Comparison of ENCODE assay signal across 1 cellular context in the genomic region with DNA sequence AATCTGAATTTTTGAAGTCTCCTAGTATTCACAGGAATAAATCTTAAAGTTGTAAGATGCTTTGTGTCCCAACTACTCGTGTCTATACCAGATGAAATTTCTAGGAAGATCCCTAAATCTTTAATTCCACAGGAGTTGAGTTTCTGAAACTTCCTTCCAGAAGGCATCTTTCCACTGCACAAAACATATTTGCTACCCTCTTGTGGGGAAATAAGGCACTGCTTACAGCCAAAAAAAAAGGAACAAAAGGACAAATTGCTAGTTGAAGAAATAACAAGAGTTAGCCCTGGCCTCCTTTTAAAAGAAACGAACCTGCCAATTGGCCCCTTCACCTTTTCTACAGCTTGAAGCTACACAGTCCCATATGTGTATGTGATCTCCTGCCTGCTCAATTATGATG.
TF ChIP-seq lines count a peak whose summit lies in the region.

No MANE protein-coding gene starts in this region.

TF ChIP-seq in WTC11, 78 proteins besides CTCF, POLR2A, EP300 and RAD21 (continued from another document):
- TF ChIP-seq HMGXB4 (CRISPR knock-in tag; IDR thresholded peaks at IDR 0.05) = no peak
- no peak for TF ChIP-seq MYBL2 (CRISPR knock-in tag; IDR thresholded peaks at IDR 0.05)
- TF ChIP-seq GTF2I (CRISPR knock-in tag; conservative IDR thresholded peaks at IDR 0.05) = no peak
- no peak for TF ChIP-seq NR2C2 (CRISPR knock-in tag; IDR thresholded peaks at IDR 0.05)
- TF ChIP-seq IRF1 (CRISPR knock-in tag; IDR thresholded peaks at IDR 0.05) = no peak
- no peak for TF ChIP-seq JAZF1 (CRISPR knock-in tag; IDR thresholded peaks at IDR 0.05)
- TF ChIP-seq, protein P1, sequence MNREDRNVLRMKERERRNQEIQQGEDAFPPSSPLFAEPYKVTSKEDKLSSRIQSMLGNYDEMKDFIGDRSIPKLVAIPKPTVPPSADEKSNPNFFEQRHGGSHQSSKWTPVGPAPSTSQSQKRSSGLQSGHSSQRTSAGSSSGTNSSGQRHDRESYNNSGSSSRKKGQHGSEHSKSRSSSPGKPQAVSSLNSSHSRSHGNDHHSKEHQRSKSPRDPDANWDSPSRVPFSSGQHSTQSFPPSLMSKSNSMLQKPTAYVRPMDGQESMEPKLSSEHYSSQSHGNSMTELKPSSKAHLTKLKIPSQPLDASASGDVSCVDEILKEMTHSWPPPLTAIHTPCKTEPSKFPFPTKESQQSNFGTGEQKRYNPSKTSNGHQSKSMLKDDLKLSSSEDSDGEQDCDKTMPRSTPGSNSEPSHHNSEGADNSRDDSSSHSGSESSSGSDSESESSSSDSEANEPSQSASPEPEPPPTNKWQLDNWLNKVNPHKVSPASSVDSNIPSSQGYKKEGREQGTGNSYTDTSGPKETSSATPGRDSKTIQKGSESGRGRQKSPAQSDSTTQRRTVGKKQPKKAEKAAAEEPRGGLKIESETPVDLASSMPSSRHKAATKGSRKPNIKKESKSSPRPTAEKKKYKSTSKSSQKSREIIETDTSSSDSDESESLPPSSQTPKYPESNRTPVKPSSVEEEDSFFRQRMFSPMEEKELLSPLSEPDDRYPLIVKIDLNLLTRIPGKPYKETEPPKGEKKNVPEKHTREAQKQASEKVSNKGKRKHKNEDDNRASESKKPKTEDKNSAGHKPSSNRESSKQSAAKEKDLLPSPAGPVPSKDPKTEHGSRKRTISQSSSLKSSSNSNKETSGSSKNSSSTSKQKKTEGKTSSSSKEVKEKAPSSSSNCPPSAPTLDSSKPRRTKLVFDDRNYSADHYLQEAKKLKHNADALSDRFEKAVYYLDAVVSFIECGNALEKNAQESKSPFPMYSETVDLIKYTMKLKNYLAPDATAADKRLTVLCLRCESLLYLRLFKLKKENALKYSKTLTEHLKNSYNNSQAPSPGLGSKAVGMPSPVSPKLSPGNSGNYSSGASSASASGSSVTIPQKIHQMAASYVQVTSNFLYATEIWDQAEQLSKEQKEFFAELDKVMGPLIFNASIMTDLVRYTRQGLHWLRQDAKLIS (CRISPR knock-in tag; IDR thresholded peaks at IDR 0.05; ENCODE audit: borderline replicate concordance) = no peak
- no peak for TF ChIP-seq FOXJ3 (CRISPR knock-in tag; IDR thresholded peaks at IDR 0.05; ENCODE audit: borderline replicate concordance)
- TF ChIP-seq, protein P2, sequence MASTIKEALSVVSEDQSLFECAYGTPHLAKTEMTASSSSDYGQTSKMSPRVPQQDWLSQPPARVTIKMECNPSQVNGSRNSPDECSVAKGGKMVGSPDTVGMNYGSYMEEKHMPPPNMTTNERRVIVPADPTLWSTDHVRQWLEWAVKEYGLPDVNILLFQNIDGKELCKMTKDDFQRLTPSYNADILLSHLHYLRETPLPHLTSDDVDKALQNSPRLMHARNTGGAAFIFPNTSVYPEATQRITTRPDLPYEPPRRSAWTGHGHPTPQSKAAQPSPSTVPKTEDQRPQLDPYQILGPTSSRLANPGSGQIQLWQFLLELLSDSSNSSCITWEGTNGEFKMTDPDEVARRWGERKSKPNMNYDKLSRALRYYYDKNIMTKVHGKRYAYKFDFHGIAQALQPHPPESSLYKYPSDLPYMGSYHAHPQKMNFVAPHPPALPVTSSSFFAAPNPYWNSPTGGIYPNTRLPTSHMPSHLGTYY (CRISPR knock-in tag; IDR thresholded peaks at IDR 0.05) = no peak
- TF ChIP-seq SP1 (CRISPR knock-in tag; conservative IDR thresholded peaks at IDR 0.05) = no peak
- no peak for TF ChIP-seq ZNF263 (CRISPR knock-in tag; IDR thresholded peaks at IDR 0.05; ENCODE audit: low read depth)
- TF ChIP-seq GRHL2 (CRISPR knock-in tag; IDR thresholded peaks at IDR 0.05; ENCODE audit: insufficient replicate concordance, severe bottlenecking) = no peak
